In genomic region chr16:53743149-53743566, GRCh38 we compare ENCODE assay signal across 8 cellular contexts. TPM values are rescaled to one million over a fixed set of nuclear protein-coding genes. Genes with fewer than 3 reads are reported as not detected.
DNase-seq lines count a peak whose midpoint lies in the region; ATAC-seq, FAIRE-seq and TF ChIP-seq lines count a peak whose summit lies in the region.

No MANE protein-coding gene starts in this region.

- POLR2A ChIA-PET in AG04449 (lab: Yijun Ruan, JAX) (no interaction called here), OCI-LY7 (lab: Charles Lee) (interaction anchor here (1.0 kb wide), 2 partner anchors 13 to 17 kb away, joined by 3 to 4 read pairs; no protein-coding TSS in a partner anchor), H1 (lab: Charles Lee; ENCODE audit: partially characterized antibody) (no interaction called here)

- no peaks in the 10 kb centered on the region for H3K9me2 ChIP-seq in OCI-LY7 (ENCODE audit: insufficient read depth, low read length)

- no peak for TF ChIP-seq EP300 in H1 (IDR thresholded peaks at IDR 0.05; ENCODE audit: borderline replicate concordance in 1 of 2, low read depth in 2 of 2, low read length in 2 of 2)

- no peak overlapping the region for H2BK5ac ChIP-seq in H1 (ENCODE audit: low read depth, low read length)

- no peak overlapping the region for H3K18ac ChIP-seq in H1 (ENCODE audit: extremely low read depth, low read length)

- no peak overlapping the region for H4K8ac ChIP-seq in H1 (ENCODE audit: extremely low read depth, insufficient read depth, low read length)

- H3K36me3 ChIP-seq in OCI-LY7 (ENCODE audit: insufficient read depth, low read length): no peaks in the 10 kb centered on the region
- no peaks in the 10 kb centered on the region for H3K36me3 ChIP-seq in H1 (ENCODE audit: control insufficient read depth in 2 of 4, insufficient read depth in 4 of 4, low read length in 3 of 4)

- H3K23ac ChIP-seq in H1 (ENCODE audit: insufficient read length): no peak overlapping the region

- H3K4me2 ChIP-seq in OCI-LY7 (ENCODE audit: low read length) (no peak overlapping the region), H1 (ENCODE audit: insufficient read depth in 1 of 2, low read depth in 2 of 2, low read length in 2 of 2) (no peak overlapping the region)

- H2BK120ac ChIP-seq in H1 (replicated peaks; ENCODE audit: low read depth, low read length): no peak overlapping the region

- no peak for DNase-seq in AG04449 (ENCODE audit: low read depth, low spot score)
- DNase-seq in GM12865 (ENCODE audit: low read depth): peak; percentile 28
- peak; percentile 34 for DNase-seq in OCI-LY7 (ENCODE audit: low spot score)
- no peak for DNase-seq in H1 (ENCODE audit: low read depth in 1 of 2, low spot score in 2 of 2)
- peak; percentile 57 for DNase-seq in renal cortical epithelial cell (ENCODE audit: low read depth)
- no peak for DNase-seq in NCI-H2196 (lab: John Stamatoyannopoulos, UW; ENCODE audit: unreplicated experiment)

- H3K9me3 ChIP-seq in OCI-LY7 (ENCODE audit: low read length) (peaks cover 8% of the 10 kb centered on the region; the same call in 1 of the 2 replicates), H1 (ENCODE audit: insufficient read depth in 2 of 2, low read depth in 1 of 2, low read length in 1 of 2) (no peaks in the 10 kb centered on the region)

- no TSS peak for BruUV-seq in OCI-LY7 (replicated peaks; lab: Mats Ljungman, UMichigan)

- H3K4ac ChIP-seq in H1 (replicated peaks; ENCODE audit: insufficient read length, low read depth, low read length): no peak overlapping the region

- H3K27ac ChIP-seq in OCI-LY7 (ENCODE audit: low read depth, low read length, poor library complexity, severe bottlenecking) (no peak overlapping the region), H1 (ENCODE audit: low read depth, low read length) (no peak overlapping the region)

- TF ChIP-seq CTCF in AG04449 (IDR thresholded peaks at IDR 0.05; ENCODE audit: insufficient read depth, low read length, missing control alignments) (peak; percentile 32), GM12865 (IDR thresholded peaks at IDR 0.05; ENCODE audit: insufficient read depth, low read depth, low read length, missing control alignments) (peak; percentile 56), OCI-LY7 (conservative IDR thresholded peaks at IDR 0.05; ENCODE audit: low read length) (peak; percentile 88), H1 (IDR thresholded peaks at IDR 0.05; ENCODE audit: control extremely low read depth in 1 of 3, insufficient read depth in 1 of 3, low read depth in 1 of 3, low read length in 3 of 3) (peak; percentile 49 to 75 (median 56))

- H4K5ac ChIP-seq in H1 (ENCODE audit: insufficient read length, low read depth, low read length): no peak overlapping the region

- CTCF ChIA-PET in AG04449 (lab: Yijun Ruan, JAX): interaction anchor here (0.7 to 4.4 kb wide), 16 partner anchors 8 to 761 kb away, joined by 3 to 44 read pairs (median 4); no protein-coding TSS in a partner anchor
- CTCF ChIA-PET in OCI-LY7 (lab: Charles Lee; ENCODE audit: unreplicated experiment): no interaction called here
- CTCF ChIA-PET in H1 (lab: Charles Lee; ENCODE audit: partially characterized antibody): interaction anchor here (0.8 to 5.5 kb wide), 29 partner anchors 8 to 1258 kb away, joined by 3 to 48 read pairs (median 4); partner anchors contain the start of gene FTO

- H3K79me1 ChIP-seq in H1 (ENCODE audit: low read depth, low read length): no peaks in the 10 kb centered on the region; the same call in 1 of the 2 replicates

- no peaks in the 10 kb centered on the region for H3K79me2 ChIP-seq in OCI-LY7 (ENCODE audit: insufficient read depth, low read depth, low read length)
- H3K79me2 ChIP-seq in H1 (ENCODE audit: control insufficient read depth in 1 of 2, insufficient read depth in 2 of 2, low read length in 2 of 2): peaks cover 0 to 18% of the 10 kb centered on the region in 2 experiments; a peak in 2 of 4 replicates

- H3K4me1 ChIP-seq in OCI-LY7 (ENCODE audit: insufficient read depth, low read length, poor library complexity, severe bottlenecking) (peaks cover 6% of the 10 kb centered on the region), H1 (replicated peaks in 1 of 4; ENCODE audit: control insufficient read depth in 3 of 4, insufficient read depth in 4 of 4, low read length in 3 of 4) (peaks cover 0 to 7% (median 2%) of the 10 kb centered on the region in 4 experiments; a peak in 6 of 7 replicates)

- no peak overlapping the region for H3K9ac ChIP-seq in H1 (replicated peaks in 1 of 4; ENCODE audit: extremely low read depth in 1 of 4, low read depth in 3 of 4, low read length in 3 of 4)

- H2AFZ ChIP-seq in OCI-LY7 (ENCODE audit: low read length): no peak overlapping the region
- no peak overlapping the region for H2AFZ ChIP-seq in H1 (ENCODE audit: low read length)

- no peak for FAIRE-seq in H1 (lab: Jason Lieb, UNC)

- no peak overlapping the region for H2AK5ac ChIP-seq in H1 (ENCODE audit: low read depth, low read length)

- no peak overlapping the region for H4K91ac ChIP-seq in H1 (replicated peaks; ENCODE audit: insufficient read length, low read length)

- intact Hi-C loops in OCI-LY7 (cut with micrococcal nuclease; ENCODE audit: unreplicated experiment): no loop called here

- H3K4me3 ChIP-seq in AG04449 (ENCODE audit: low read depth, low read length) (no peak overlapping the region), GM12865 (ENCODE audit: low read depth, low read length) (no peak overlapping the region), OCI-LY7 (ENCODE audit: low read depth, low read length, poor library complexity, severe bottlenecking) (no peak overlapping the region), H1 (ENCODE audit: extremely low read depth in 1 of 4, insufficient read depth in 2 of 4, low read depth in 3 of 4, low read length in 4 of 4) (no peak overlapping the region)

- no peak overlapping the region for H2BK15ac ChIP-seq in H1 (ENCODE audit: low read length)

- WGBS in H1 (ENCODE audit: extremely low coverage in 1 of 2, insufficient coverage in 1 of 2, insufficient read length in 1 of 2, insufficient replicate concordance in 2 of 2, low coverage in 1 of 2, low lambda C conversion rate in 2 of 2, missing lambda C conversion rate in 1 of 2), 2 experiments: 63% methylated on average over 3 of the region's 3 CpGs; no CpG with 5 or more reads in 1 of the 2 experiments

- no peak for TF ChIP-seq POLR2A in H1 (IDR thresholded peaks at IDR 0.05; ENCODE audit: control extremely low read depth in 1 of 2, low read depth in 2 of 2, low read length in 2 of 2)

- H3K14ac ChIP-seq in H1 (ENCODE audit: insufficient read length): no peak overlapping the region

- no peaks in the 10 kb centered on the region for H3K23me2 ChIP-seq in H1 (ENCODE audit: low read depth, low read length)

- no peaks in the 10 kb centered on the region for H3K27me3 ChIP-seq in H1 (replicated peaks in 1 of 4; ENCODE audit: control insufficient read depth in 3 of 4, extremely low read depth in 1 of 4, insufficient read depth in 3 of 4, low read length in 3 of 4)

- ATAC-seq in HG02763 (IDR thresholded peaks at IDR 0.05; ENCODE audit: unreplicated experiment) (no peak), GM18861 (IDR thresholded peaks at IDR 0.05; ENCODE audit: unreplicated experiment) (no peak)

- H4K20me1 ChIP-seq in OCI-LY7 (ENCODE audit: insufficient read depth, low read length): peaks cover 15% of the 10 kb centered on the region
- no peaks in the 10 kb centered on the region for H4K20me1 ChIP-seq in H1 (replicated peaks in 1 of 2; ENCODE audit: control insufficient read depth in 1 of 2, insufficient read depth in 2 of 2, low read length in 2 of 2)

- no peak overlapping the region for H2BK12ac ChIP-seq in H1 (ENCODE audit: low read depth, low read length)

- TF ChIP-seq RAD21 in H1 (IDR thresholded peaks at IDR 0.05 in 1 of 2, conservative IDR thresholded peaks at IDR 0.05 in 1 of 2; ENCODE audit: low read depth in 2 of 2, low read length in 2 of 2): peak; percentile 34 to 48; a peak in 3 of 4 replicates

- H2BK20ac ChIP-seq in H1 (ENCODE audit: low read length): no peak overlapping the region

- H3K56ac ChIP-seq in H1 (replicated peaks; ENCODE audit: insufficient read length, low read depth, low read length): no peak overlapping the region

TF ChIP-seq in H1, 55 proteins besides CTCF, POLR2A, EP300 and RAD21 (continues in another document):
- no peak for TF ChIP-seq SIN3A (conservative IDR thresholded peaks at IDR 0.05 in 1 of 2, IDR thresholded peaks at IDR 0.05 in 1 of 2; ENCODE audit: low read depth in 1 of 2, low read length in 2 of 2)
- TF ChIP-seq SP1 (IDR thresholded peaks at IDR 0.05; ENCODE audit: low read depth, low read length): no peak
- TF ChIP-seq KDM4A (IDR thresholded peaks at IDR 0.05; ENCODE audit: low read depth, low read length, severe bottlenecking): no peak
- TF ChIP-seq SIRT6 (IDR thresholded peaks at IDR 0.05; ENCODE audit: low read length): no peak
- no peak for TF ChIP-seq SUZ12 (IDR thresholded peaks at IDR 0.05; ENCODE audit: low read length)
- no peak for TF ChIP-seq BACH1 (IDR thresholded peaks at IDR 0.05; ENCODE audit: low read length)
- TF ChIP-seq TBP (IDR thresholded peaks at IDR 0.05; ENCODE audit: low read depth, low read length): no peak

RNA-seq across cellular contexts. Expression of gene FTO, which starts 39.2 kb away (rescaled TPM):
- total RNA-seq in OCI-LY7 (2014; rRNA removed; shearing (Covaris generic)): 47.9 and 57.1 TPM in 2 replicates
- total RNA-seq in OCI-LY7 (2022) (64.3 and 68.0 TPM in 2 replicates), renal cortical epithelial cell (65.1 and 196 TPM in 2 replicates)
- total RNA-seq in H1 (2021; fragmentation: NEBNext Ultra II Directional; extraction: Animal tissue kit (Norgen Biotek cat#: 25700)): 58.3 and 59.8 TPM in 2 replicates
- 32.4 and 34.5 TPM in 2 replicates for polyA plus RNA-seq in H1 (2011; rRNA removed)
- polyA plus RNA-seq in H1 (2011; cell fraction: cytosol; rRNA removed): 41.5 TPM
- 22.1 TPM for polyA plus RNA-seq in H1 (2011; cell fraction: nucleus; rRNA removed)
- polyA plus RNA-seq in H1 (2012, experiment 1 of 2): 40.6 to 53.4 TPM (median 46.5 TPM) in 4 replicates
- polyA plus RNA-seq in H1 (2012, experiment 2 of 2): 8.4 TPM
- 26.9 TPM for polyA plus RNA-seq in H1 (2013, experiment 1 of 2)
- polyA plus RNA-seq in H1 (2013, experiment 2 of 2): 27.2 TPM
- polyA minus RNA-seq in H1 (2011; rRNA and poly(A)+ RNA removed): 74.9 and 102 TPM in 2 replicates
- 41.9 TPM for polyA minus RNA-seq in H1 (2011; cell fraction: cytosol; rRNA and poly(A)+ RNA removed)
- polyA minus RNA-seq in H1 (2011; cell fraction: nucleus; rRNA and poly(A)+ RNA removed): 72.1 TPM

RNA-seq across cellular contexts. Expression of gene RPGRIP1L, which starts 39.5 kb away (rescaled TPM):
- total RNA-seq in OCI-LY7 (2014; rRNA removed; shearing (Covaris generic)): 9.4 and 15.4 TPM in 2 replicates
- 12.7 and 14.2 TPM in 2 replicates for total RNA-seq in OCI-LY7 (2022)
- 13.7 and 14.5 TPM in 2 replicates for total RNA-seq in H1 (2021; fragmentation: NEBNext Ultra II Directional; extraction: Animal tissue kit (Norgen Biotek cat#: 25700))
- polyA plus RNA-seq in H1 (2011; rRNA removed): 2.8 and 4.0 TPM in 2 replicates
- polyA plus RNA-seq in H1 (2011; cell fraction: cytosol; rRNA removed): 4.1 TPM
- 3.6 TPM for polyA plus RNA-seq in H1 (2011; cell fraction: nucleus; rRNA removed)
- polyA plus RNA-seq in H1 (2012, experiment 1 of 2): 4.6 to 8.7 TPM (median 5.8 TPM) in 4 replicates
- 2.1 TPM for polyA plus RNA-seq in H1 (2012, experiment 2 of 2)
- polyA plus RNA-seq in H1 (2013, experiment 1 of 2): 9.4 TPM
- 9.7 TPM for polyA plus RNA-seq in H1 (2013, experiment 2 of 2)
- polyA minus RNA-seq in H1 (2011; rRNA and poly(A)+ RNA removed): 11.5 TPM in 2 replicates
- 5.6 TPM for polyA minus RNA-seq in H1 (2011; cell fraction: cytosol; rRNA and poly(A)+ RNA removed)
- polyA minus RNA-seq in H1 (2011; cell fraction: nucleus; rRNA and poly(A)+ RNA removed): 22.7 TPM
- total RNA-seq in renal cortical epithelial cell: 11.6 and 24.2 TPM in 2 replicates

Comparison
In these comparisons a context has a peak if more than half of its experiments do, and no peak if none do; other contexts are left out.
1. DNase-seq: peak in GM12865 (single experiment), OCI-LY7 (single experiment) and renal cortical epithelial cell (single experiment); none in AG04449 (single experiment), H1 (0 of 2) and NCI-H2196 (single experiment).
2. CTCF ChIP-seq: peak in every context shown above with its lines; median percentile 88 in OCI-LY7; 56 in GM12865; 56 in H1; 32 in AG04449.